15 cellular contexts compared by ENCODE assay signal in the genomic region with DNA sequence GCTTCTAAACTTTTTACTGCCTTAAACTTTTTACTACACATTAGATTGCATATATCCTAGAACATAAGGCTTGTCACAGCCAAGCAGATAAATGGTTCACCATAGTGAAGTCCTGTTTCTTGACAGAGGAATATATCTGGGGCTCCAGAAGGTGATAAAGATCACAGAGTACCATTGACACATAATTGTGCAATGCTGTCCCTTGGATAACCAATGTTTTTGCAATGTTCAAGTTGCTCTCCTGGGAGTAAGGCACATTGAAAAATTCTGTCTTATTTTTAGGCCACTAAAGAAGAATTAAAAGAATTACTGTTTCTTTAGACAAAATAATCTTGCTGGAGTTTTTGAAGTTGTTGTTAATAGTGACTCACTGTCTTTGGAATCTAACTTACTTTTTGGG.
"Had no signal": no experiment of that assay in that cellular context is flagged by ENCODE, and none has a peak within 500 bp of the region (broad histone marks: within the 10 kb centered on the region; RNA-seq: fewer than 3 reads in every experiment).

No MANE protein-coding gene starts in this region.

- H3K4me1 Mint-ChIP-seq: activated T-helper 17 cell treated with anti-CD3 and anti-CD28 coated beads, Interleukin-2, amount 50 U/mL, for 72 hours; immature natural killer cell; neural crest cell had no signal

- H3K9me3 ChIP-seq: heart left ventricle, right lobe of liver, stomach had no signal

- H3K27ac ChIP-seq: cardiac muscle cell, foreskin keratinocyte, heart left ventricle, right lobe of liver, stomach, VCaP had no signal

- H3K36me3 ChIP-seq: cardiac muscle cell, heart left ventricle, right lobe of liver, stomach had no signal

- H3K27ac Mint-ChIP-seq: activated T-helper 17 cell treated with anti-CD3 and anti-CD28 coated beads, Interleukin-2, amount 50 U/mL, for 72 hours; immature natural killer cell had no signal

- H3K4me3 ChIP-seq: cardiac muscle cell, heart left ventricle, lung, right lobe of liver, stomach had no signal

- DNase-seq: activated CD4-positive, alpha-beta T cell treated with anti-CD3 and anti-CD28 coated beads, Interleukin-2, amount 50 U/mL, for 48 hours; activated naive CD4-positive, alpha-beta T cell treated with Interleukin-2 at 50 U/mL for 16 hours; foreskin keratinocyte; heart left ventricle; immature natural killer cell; right lobe of liver; stimulated activated CD4-positive, alpha-beta T cell treated with anti-CD3 and anti-CD28 coated beads, Interleukin-12 subunit alpha, Interleukin-12 subunit beta, amount 100 ng/mL, for 4 hours; stimulated activated CD4-positive, alpha-beta T cell treated with anti-CD3 and anti-CD28 coated beads, Interleukin-2, amount 100 ng/mL, for 24 hours; stomach had no signal

- ATAC-seq: activated T-helper 17 cell treated with anti-CD3 and anti-CD28 coated beads, Interleukin-2, amount 50 U/mL, for 72 hours; esophagus mucosa; foreskin keratinocyte; heart left ventricle had no signal

- H3K4me1 ChIP-seq: foreskin keratinocyte, heart left ventricle, right lobe of liver had no signal

- H3K4me3 Mint-ChIP-seq: activated T-helper 17 cell treated with anti-CD3 and anti-CD28 coated beads, Interleukin-2, amount 50 U/mL, for 72 hours; immature natural killer cell; neural crest cell had no signal

- H3K36me3 Mint-ChIP-seq: immature natural killer cell had no signal

- H3K27me3 Mint-ChIP-seq: activated T-helper 17 cell treated with anti-CD3 and anti-CD28 coated beads, Interleukin-2, amount 50 U/mL, for 72 hours had no signal

- H3K27me3 ChIP-seq: cardiac muscle cell, foreskin keratinocyte, heart left ventricle, right lobe of liver, stomach had no signal
